37 cellular contexts compared by ENCODE assay signal in the genomic region with DNA sequence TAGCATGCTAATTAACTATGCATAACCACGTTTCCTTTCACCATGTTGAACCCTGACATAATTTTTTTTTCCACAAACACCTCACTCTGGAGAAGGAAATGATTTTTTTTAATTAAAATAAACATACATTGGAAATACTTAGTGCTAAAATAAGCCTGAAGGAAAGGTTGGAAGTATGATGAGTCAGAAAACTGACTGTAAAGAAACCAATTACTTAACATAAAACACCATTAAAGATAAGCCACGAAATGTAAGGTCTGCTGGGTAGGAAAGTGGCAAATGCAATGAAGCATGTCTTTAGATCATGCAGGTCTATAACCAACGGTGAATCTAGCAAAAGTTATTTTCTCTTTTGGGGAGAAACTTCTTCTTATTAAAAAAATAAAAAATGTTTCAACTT. TPM values are rescaled to one million over a fixed set of nuclear protein-coding genes. Genes with fewer than 3 reads are reported as not detected.
"Had no signal": no experiment of that assay in that cellular context is flagged by ENCODE, and none has a peak within 500 bp of the region (broad histone marks: within the 10 kb centered on the region; RNA-seq: fewer than 3 reads in every experiment).

No MANE protein-coding gene starts in this region.

- H3K4me3 ChIP-seq: gastroesophageal sphincter, heart right ventricle, left lung, mucosa of descending colon, pancreas, sigmoid colon, spleen, testis, tibial artery had no signal

- H3K9me3 Mint-ChIP-seq: mesothelial cell of epicardium; neural crest cell; stimulated activated memory B cell treated with anti-CD40 and anti-IgM and Interleukin-4, amounts not matched to agents 10 μg/mL and 1 μg/mL and 100 μg/mL, for 72 hours; type B pancreatic cell had no signal

- H3K27me3 ChIP-seq: foreskin keratinocyte, gastroesophageal sphincter, heart right ventricle, left lung, neutrophil, pancreas, sigmoid colon, spleen, testis, tibial artery had no signal

- H3K27ac ChIP-seq: epithelial cell of prostate, foreskin keratinocyte, gastroesophageal sphincter, heart right ventricle, left lung, neutrophil, pancreas, sigmoid colon, spleen, testis, tibial artery had no signal

- H3K36me3 Mint-ChIP-seq: mesothelial cell of epicardium; naive B cell; natural killer cell treated with Interleukin-12 subunit alpha and Interleukin-12 subunit beta and Interleukin-15 and Interleukin-18, amount 100 ng/mL, for 72 hours; stimulated activated memory B cell treated with anti-CD40 and anti-IgM and Interleukin-4, amounts not matched to agents 10 μg/mL and 1 μg/mL and 100 μg/mL, for 72 hours; type B pancreatic cell had no signal

- H3K27me3 Mint-ChIP-seq: naive B cell; progenitor cell of endocrine pancreas; stimulated activated memory B cell treated with anti-CD40 and anti-IgM and Interleukin-4, amounts not matched to agents 10 μg/mL and 1 μg/mL and 100 μg/mL, for 72 hours; type B pancreatic cell had no signal

- H3K4me1 ChIP-seq: foreskin keratinocyte, gastroesophageal sphincter, heart right ventricle, left lung, pancreas, sigmoid colon, spleen, testis, tibial artery had no signal

- ATAC-seq: esophagus mucosa; foreskin keratinocyte; gastroesophageal sphincter; heart right ventricle; left cardiac atrium; left lung; mucosa of descending colon; natural killer cell treated with Interleukin-12 subunit alpha and Interleukin-12 subunit beta and Interleukin-15 and Interleukin-18, amount 100 ng/mL, for 72 hours; pancreas; right cardiac atrium; stimulated activated memory B cell treated with anti-CD40 and anti-IgM and Interleukin-4, amounts not matched to agents 10 μg/mL and 1 μg/mL and 100 μg/mL, for 72 hours; stimulated activated naive CD8-positive, alpha-beta T cell treated with anti-CD3 and anti-CD28 coated beads, Interleukin-15, Interleukin-2, amounts not matched to agents 100 U/mL and 50 U/mL, for 24 hours had no signal

- FAIRE-seq: keratinocyte, pancreas had no signal

- H3K9me3 ChIP-seq: gastroesophageal sphincter, heart right ventricle, left lung, mucosa of descending colon, neutrophil, pancreas, sigmoid colon, spleen, testis, tibial artery had no signal

- H3K36me3 ChIP-seq: gastroesophageal sphincter, heart right ventricle, left lung, neutrophil, pancreas, sigmoid colon, spleen, tibial artery had no signal

- H3K4me3 Mint-ChIP-seq: mesothelial cell of epicardium; naive B cell; natural killer cell treated with Interleukin-12 subunit alpha and Interleukin-12 subunit beta and Interleukin-15 and Interleukin-18, amount 100 ng/mL, for 72 hours; neural crest cell; stimulated activated memory B cell treated with anti-CD40 and anti-IgM and Interleukin-4, amounts not matched to agents 10 μg/mL and 1 μg/mL and 100 μg/mL, for 72 hours; type B pancreatic cell had no signal

- H3K27ac Mint-ChIP-seq: mesothelial cell of epicardium; naive B cell; natural killer cell treated with Interleukin-12 subunit alpha and Interleukin-12 subunit beta and Interleukin-15 and Interleukin-18, amount 100 ng/mL, for 72 hours; progenitor cell of endocrine pancreas; stimulated activated memory B cell treated with anti-CD40 and anti-IgM and Interleukin-4, amounts not matched to agents 10 μg/mL and 1 μg/mL and 100 μg/mL, for 72 hours; type B pancreatic cell had no signal

- H3K4me1 Mint-ChIP-seq: mesothelial cell of epicardium; naive B cell; neural crest cell; stimulated activated memory B cell treated with anti-CD40 and anti-IgM and Interleukin-4, amounts not matched to agents 10 μg/mL and 1 μg/mL and 100 μg/mL, for 72 hours had no signal

- DNase-seq: cerebellar nuclear complex; cortex of kidney; effector CD4-positive, alpha-beta T cell; foreskin keratinocyte; glutamatergic neuron; heart right ventricle; hypothalamus; left cardiac atrium; left lung; mesenchymal stem cell; mucosa of descending colon; naive B cell; pancreas; right cardiac atrium; sigmoid colon; spleen; stimulated activated CD4-positive, alpha-beta T cell treated with anti-CD3 and anti-CD28 coated beads, Interleukin-4, amount 100 ng/mL, for 4 hours; stimulated activated naive CD8-positive, alpha-beta T cell treated with anti-CD3 and anti-CD28 coated beads, Interleukin-15, Interleukin-2, amounts not matched to agents 100 U/mL and 50 U/mL, for 24 hours; substantia nigra; testis; tibial artery had no signal

RNA-seq across cellular contexts. Expression of a gene that starts 47.5 kb away (rescaled TPM):
- total RNA-seq: dermis microvascular lymphatic vessel endothelial cell; esophagus mucosa; foreskin keratinocyte; heart right ventricle; left cardiac atrium; left lung; lower leg skin; lung microvascular endothelial cell; mesothelial cell of epicardium; natural killer cell treated with Interleukin-12 subunit alpha and Interleukin-12 subunit beta and Interleukin-15 and Interleukin-18, amount 100 ng/mL, for 72 hours; neural crest cell; omental fat pad; pancreas; progenitor cell of endocrine pancreas; right cardiac atrium; skeletal muscle tissue; spleen had no signal
